22 cellular contexts compared by ENCODE assay signal in the genomic region with DNA sequence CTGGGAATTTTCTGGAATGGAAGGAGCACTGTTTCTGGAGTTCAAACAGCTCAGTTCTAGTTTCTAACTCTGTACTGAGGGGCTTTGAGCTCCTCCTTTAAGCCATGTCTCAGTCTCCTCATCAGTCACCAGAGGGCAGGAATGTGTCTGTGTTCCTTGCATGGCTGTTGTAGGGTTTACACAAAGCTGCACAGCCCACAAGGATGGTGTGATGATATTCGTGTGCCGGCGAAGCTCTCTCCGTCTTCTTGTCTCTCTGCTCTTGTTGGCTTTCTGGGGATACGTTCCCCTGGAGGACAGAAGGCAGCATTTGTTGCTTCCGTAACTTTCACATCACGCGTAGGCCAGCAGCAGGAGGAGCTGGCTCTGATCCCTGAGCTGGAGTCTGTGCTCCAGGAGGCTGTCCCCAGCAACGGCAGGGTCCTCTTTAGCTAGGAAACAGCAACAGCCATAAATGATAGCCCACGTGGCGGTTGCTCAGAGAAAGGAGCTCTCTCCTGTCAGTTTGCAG.
DNase-seq lines count a peak whose midpoint lies in the region; ATAC-seq and TF ChIP-seq lines count a peak whose summit lies in the region.
"Had no signal": no experiment of that assay in that cellular context is flagged by ENCODE, and none has a peak within 500 bp of the region (broad histone marks: within the 10 kb centered on the region; RNA-seq: fewer than 3 reads in every experiment).

No MANE protein-coding gene starts in this region.

- H3K9me3 Mint-ChIP-seq in chondrocyte (ENCODE audit: low read depth): no peaks in the 10 kb centered on the region
- H3K9me3 Mint-ChIP-seq: activated T-helper 2 cell treated with anti-CD3 and anti-CD28 coated beads, Interferon-gamma antibody, Interleukin-2, Interleukin-4, amounts not matched to agents 10 μg/mL and 5 μg/mL and 100 μg/mL, durations not matched to agents 14 hours and 24 hours and 36 hours; CD4-positive, alpha-beta T cell; GM23338 had no signal

- H3K27ac ChIP-seq in lower lobe of right lung (no peak overlapping the region), spleen (no peak overlapping the region)
- H3K27ac ChIP-seq: VCaP had no signal

- TF ChIP-seq CTCF in chondrocyte (IDR thresholded peaks at IDR 0.05) (peak; percentile 33), lower lobe of right lung (IDR thresholded peaks at IDR 0.05) (no peak), spleen (IDR thresholded peaks at IDR 0.05 in 8 of 11, conservative IDR thresholded peaks at IDR 0.05 in 3 of 11) (no peak)

- no peaks in the 10 kb centered on the region for H3K9me3 ChIP-seq in lower lobe of right lung
- H3K9me3 ChIP-seq in spleen: no peaks in the 10 kb centered on the region

- no peak overlapping the region for H3K27ac Mint-ChIP-seq in chondrocyte (ENCODE audit: unreplicated experiment)
- H3K27ac Mint-ChIP-seq: activated T-helper 2 cell treated with anti-CD3 and anti-CD28 coated beads, Interferon-gamma antibody, Interleukin-2, Interleukin-4, amounts not matched to agents 10 μg/mL and 5 μg/mL and 100 μg/mL, durations not matched to agents 14 hours and 24 hours and 36 hours; CD4-positive, alpha-beta T cell; GM23338 had no signal

- TF ChIP-seq POLR2A in spleen (IDR thresholded peaks at IDR 0.05): no peak

- 87 to 90% (median 89%) methylated on average over 11 of the region's 11 CpGs for whole genome bisulfite sequencing in spleen, 5 donors

- H3K27me3 ChIP-seq in lower lobe of right lung (ENCODE audit: low read depth): no peaks in the 10 kb centered on the region
- H3K27me3 ChIP-seq in spleen (replicated peaks in 1 of 7): peaks cover 0 to 21% (median 0%) of the 10 kb centered on the region in 7 donors

- DNase-seq in NCI-H1092 treated with DMSO at 0.1 percent for 48 hours (lab: John Stamatoyannopoulos, UW) (peak; percentile 38), NCI-H1092 (lab: John Stamatoyannopoulos, UW) (no peak), chondrocyte (ENCODE audit: low spot score) (no peak), lower lobe of right lung (peak; percentile 9), spleen (peak; percentile 30)
- no peak for DNase-seq in activated CD4-positive, alpha-beta T cell treated with anti-CD3 and anti-CD28 coated beads, Interleukin-2, amount 50 U/mL, for 4 hours
- DNase-seq: 8988T; amniotic stem cell; cortex of kidney; EL; NCI-H1694 treated with DMSO at 0.1 percent for 48 hours; stimulated activated CD4-positive, alpha-beta T cell treated with anti-CD3 and anti-CD28 coated beads, Interleukin-2, amount 100 ng/mL, for 48 hours; stimulated activated CD8-positive, alpha-beta memory T cell treated with anti-CD3 and anti-CD28 coated beads, Interleukin-4, amount 100 ng/mL, for 48 hours; trophoblast cell had no signal

- H3K4me1 ChIP-seq in lower lobe of right lung: no peaks in the 10 kb centered on the region
- peaks cover 0 to 8% (median 0%) of the 10 kb centered on the region in 6 donors for H3K4me1 ChIP-seq in spleen

- intact Hi-C loops in lower lobe of right lung (cut with DNase I): no loop called here
- intact Hi-C loops in spleen (cut with DNase I; ENCODE audit: low total_unique reads): no loop called here

- ATAC-seq in lower lobe of right lung (no peak), GM18870 (IDR thresholded peaks at IDR 0.05; ENCODE audit: unreplicated experiment) (no peak), GM21367 (IDR thresholded peaks at IDR 0.05; ENCODE audit: unreplicated experiment) (no peak)
- ATAC-seq: GM23338, left colon, Panc1 had no signal

- H3K4me3 Mint-ChIP-seq in chondrocyte (ENCODE audit: unreplicated experiment): no peak overlapping the region
- H3K4me3 Mint-ChIP-seq: CD4-positive, alpha-beta T cell; GM23338 had no signal

- H3K36me3 Mint-ChIP-seq in chondrocyte (ENCODE audit: low read depth): no peaks in the 10 kb centered on the region

- H3K27me3 Mint-ChIP-seq in chondrocyte (ENCODE audit: low read depth): no peaks in the 10 kb centered on the region
- H3K27me3 Mint-ChIP-seq: CD4-positive, alpha-beta T cell had no signal

- H3K4me1 Mint-ChIP-seq in chondrocyte (ENCODE audit: low read depth): peaks cover 5% of the 10 kb centered on the region
- H3K4me1 Mint-ChIP-seq: GM23338 had no signal

- H3K4me3 ChIP-seq in lower lobe of right lung (no peak overlapping the region), spleen (no peak overlapping the region)
- H3K4me3 ChIP-seq: GM23338 had no signal

- H3K36me3 ChIP-seq in lower lobe of right lung (no peaks in the 10 kb centered on the region), spleen (no peaks in the 10 kb centered on the region)

Comparison
In these comparisons a context has a peak if more than half of its experiments do, and no peak if none do; other contexts are left out.
1. DNase-seq: peak in NCI-H1092 treated with DMSO at 0.1 percent for 48 hours (single experiment), lower lobe of right lung (single experiment) and spleen (single experiment); none in NCI-H1092 (single experiment), chondrocyte (single experiment) and activated CD4-positive, alpha-beta T cell treated with anti-CD3 and anti-CD28 coated beads, Interleukin-2, amount 50 U/mL, for 4 hours (0 of 2).